ENCODE assay signal across 23 cellular contexts in the genomic region with DNA sequence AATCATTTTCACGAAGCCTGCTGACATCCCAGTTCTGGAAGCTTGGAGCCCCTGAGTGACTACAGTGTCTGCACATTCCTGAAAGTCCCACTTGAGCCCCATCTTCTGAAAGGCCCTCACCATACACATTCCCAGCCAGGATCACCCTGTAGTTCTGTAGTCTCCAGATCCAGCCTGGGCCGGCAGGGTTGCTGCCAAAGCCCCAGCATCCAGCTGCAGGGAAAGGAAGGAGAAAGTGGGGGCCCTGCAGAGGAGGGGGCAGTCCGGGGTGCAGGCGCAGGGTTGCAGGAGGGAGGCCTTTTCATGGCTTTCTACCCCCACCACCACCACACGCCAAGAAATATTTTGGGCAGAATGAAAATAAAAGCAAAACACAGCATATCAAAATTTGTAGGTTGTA. TPM values are rescaled to one million over a fixed set of nuclear protein-coding genes. Genes with fewer than 3 reads are reported as not detected.
"Had no signal": no experiment of that assay in that cellular context is flagged by ENCODE, and none has a peak within 500 bp of the region (broad histone marks: within the 10 kb centered on the region; RNA-seq: fewer than 3 reads in every experiment).

No MANE protein-coding gene starts in this region.

- H3K4me3 ChIP-seq: MG63, SK-N-MC had no signal

- H3K9me3 ChIP-seq: MG63 had no signal

- H3K27ac ChIP-seq: SK-N-MC had no signal

- ATAC-seq: HepG2 had no signal

- H3K36me3 ChIP-seq: MG63 had no signal

- DNase-seq: IMR-90, Karpas-422, KG1, MG63, NCI-H1092, NCI-H1105 treated with DMSO at 0.1 percent for 48 hours, NCI-H1417 treated with DMSO at 0.1 percent for 48 hours, NCI-H146, NCI-H1694 treated with DMSO at 0.1 percent for 48 hours, NCI-H1930, NCI-H2081, NCI-H2107, NCI-H2171, NCI-H226, NCI-H446, NCI-H510A, NCI-H524 treated with DMSO at 0.1 percent for 48 hours, NCI-H69, NCI-H774, RPMI8226, SHP77 had no signal

- H3K27me3 ChIP-seq: MG63 had no signal

RNA-seq across cellular contexts. Expression of a gene that starts 26.0 kb away (rescaled TPM):
- total RNA-seq: HepG2 had no signal
